In genomic region chr7:129831424-129832058, GRCh38 we compare ENCODE assay signal across 10 cellular contexts.
DNase-seq lines count a peak whose midpoint lies in the region; ATAC-seq and TF ChIP-seq lines count a peak whose summit lies in the region.
"Had no signal": no experiment of that assay in that cellular context is flagged by ENCODE, and none has a peak within 500 bp of the region (broad histone marks: within the 10 kb centered on the region; RNA-seq: fewer than 3 reads in every experiment).

No MANE protein-coding gene starts in this region.

- no peak for TF ChIP-seq CTCF in HEK293 (tag by site-specific recombination; IDR thresholded peaks at IDR 0.05)
- no peak for TF ChIP-seq CTCF in adrenal gland (IDR thresholded peaks at IDR 0.05)
- TF ChIP-seq CTCF in endothelial cell (IDR thresholded peaks at IDR 0.05; ENCODE audit: unreplicated experiment) = no peak

- H3K9me3 ChIP-seq in HEK293 (ENCODE audit: control insufficient read depth, insufficient read depth, low read depth, low read length) = no peaks in the 10 kb centered on the region
- no peaks in the 10 kb centered on the region for H3K9me3 ChIP-seq in adrenal gland (replicated peaks in 1 of 3)
- H3K9me3 ChIP-seq in right cardiac atrium (ENCODE audit: control insufficient read depth, low read length) = no peaks in the 10 kb centered on the region

- DNase-seq in adrenal gland = peak in 6 of 7 donors; percentile 35 to 74 (median 62)
- no peak for DNase-seq in right cardiac atrium
- no peak for DNase-seq in stimulated activated effector memory CD8-positive, alpha-beta T cell treated with anti-CD3 and anti-CD28 coated beads, Interleukin-12 subunit alpha, Interleukin-12 subunit beta, amount 100 ng/mL, for 72 hours (ENCODE audit: low spot score in 2 of 2)
- DNase-seq in endothelial cell (ENCODE audit: low spot score) = no peak
- no peak for DNase-seq in NCI-H510A treated with DMSO at 0.1 percent for 48 hours (lab: John Stamatoyannopoulos, UW)
- DNase-seq in activated CD4-positive, alpha-beta T cell treated with anti-CD3 and anti-CD28 coated beads for 36 hours = no peak
- DNase-seq: stimulated activated CD4-positive, alpha-beta T cell treated with anti-CD3 and anti-CD28 coated beads, Interleukin-4, amount 100 ng/mL, for 24 hours had no signal

- no peak for TF ChIP-seq POLR2A in adrenal gland (IDR thresholded peaks at IDR 0.05)

- H3K4me3 ChIP-seq in HEK293 (ENCODE audit: low read depth, low read length) = no peak overlapping the region
- no peak overlapping the region for H3K4me3 ChIP-seq in adrenal gland
- no peak overlapping the region for H3K4me3 ChIP-seq in right cardiac atrium (ENCODE audit: low read length)

- ATAC-seq in right cardiac atrium = peak; percentile 11 to 13
- no peak for ATAC-seq in stimulated activated effector memory CD8-positive, alpha-beta T cell treated with anti-CD3 and anti-CD28 coated beads, Interleukin-12 subunit alpha, Interleukin-12 subunit beta, amount 100 ng/mL, for 72 hours
- no peak for ATAC-seq in GM18498 (IDR thresholded peaks at IDR 0.05; ENCODE audit: unreplicated experiment)
- ATAC-seq in activated CD4-positive, alpha-beta T cell treated with anti-CD3 and anti-CD28 coated beads for 36 hours = no peak
- ATAC-seq: esophagus mucosa had no signal

- H3K27me3 Mint-ChIP-seq in endothelial cell (ENCODE audit: unreplicated experiment) = peaks cover 9% of the 10 kb centered on the region
- H3K27me3 Mint-ChIP-seq in activated CD4-positive, alpha-beta T cell treated with anti-CD3 and anti-CD28 coated beads for 36 hours = no peaks in the 10 kb centered on the region

- intact Hi-C loops in adrenal gland (cut with DNase I) = loop anchor here (10.0 kb wide), 2 partner anchors 113 to 123 kb away; partner anchors contain the start of gene UBE2H (in 1 of the 2)
- intact Hi-C loops in right cardiac atrium (cut with DNase I) = loop anchor here in 2 of 4 donors (5.0 to 10.0 kb wide), 2 partner anchors 116 to 123 kb away; partner anchors contain the start of gene UBE2H (in 1 of the 2)
- intact Hi-C loops in activated CD4-positive, alpha-beta T cell treated with anti-CD3 and anti-CD28 coated beads for 36 hours (cut with DNase I, micrococcal nuclease) = no loop called here

- 63 to 76% (median 70%) methylated on average over 5 of the region's 5 CpGs for WGBS in adrenal gland, 4 donors
- 51% methylated on average over 5 of the region's 5 CpGs for WGBS in right cardiac atrium

- H3K27ac Mint-ChIP-seq in stimulated activated effector memory CD8-positive, alpha-beta T cell treated with anti-CD3 and anti-CD28 coated beads, Interleukin-12 subunit alpha, Interleukin-12 subunit beta, amount 100 ng/mL, for 72 hours = peak overlapping the region; percentile 4
- no peak overlapping the region for H3K27ac Mint-ChIP-seq in endothelial cell (ENCODE audit: unreplicated experiment)
- no peak overlapping the region for H3K27ac Mint-ChIP-seq in activated CD4-positive, alpha-beta T cell treated with anti-CD3 and anti-CD28 coated beads for 36 hours

- H3K27me3 ChIP-seq in adrenal gland = no peaks in the 10 kb centered on the region
- H3K27me3 ChIP-seq in right cardiac atrium (ENCODE audit: control insufficient read depth, insufficient read depth) = no peaks in the 10 kb centered on the region

- H3K36me3 Mint-ChIP-seq in stimulated activated effector memory CD8-positive, alpha-beta T cell treated with anti-CD3 and anti-CD28 coated beads, Interleukin-12 subunit alpha, Interleukin-12 subunit beta, amount 100 ng/mL, for 72 hours = peaks cover 50% of the 10 kb centered on the region
- peaks cover 39% of the 10 kb centered on the region for H3K36me3 Mint-ChIP-seq in endothelial cell (ENCODE audit: low read depth, unreplicated experiment)
- no peaks in the 10 kb centered on the region for H3K36me3 Mint-ChIP-seq in activated CD4-positive, alpha-beta T cell treated with anti-CD3 and anti-CD28 coated beads for 36 hours (ENCODE audit: low read depth)

- H3K27ac ChIP-seq in HEK293 (ENCODE audit: extremely low read depth, low read depth, low read length) (no peak overlapping the region), adrenal gland (peak overlapping the region in 4 of 5 donors; percentile 63 to 84 (median 80)), right cardiac atrium (ENCODE audit: low read length) (peak overlapping the region; percentile 65)

- H3K4me1 Mint-ChIP-seq in stimulated activated effector memory CD8-positive, alpha-beta T cell treated with anti-CD3 and anti-CD28 coated beads, Interleukin-12 subunit alpha, Interleukin-12 subunit beta, amount 100 ng/mL, for 72 hours = peaks cover 17% of the 10 kb centered on the region
- H3K4me1 Mint-ChIP-seq in endothelial cell (ENCODE audit: unreplicated experiment) = peaks cover 48% of the 10 kb centered on the region
- H3K4me1 Mint-ChIP-seq in activated CD4-positive, alpha-beta T cell treated with anti-CD3 and anti-CD28 coated beads for 36 hours = peaks cover 10% of the 10 kb centered on the region

- H3K9me3 Mint-ChIP-seq in stimulated activated effector memory CD8-positive, alpha-beta T cell treated with anti-CD3 and anti-CD28 coated beads, Interleukin-12 subunit alpha, Interleukin-12 subunit beta, amount 100 ng/mL, for 72 hours = no peaks in the 10 kb centered on the region
- H3K9me3 Mint-ChIP-seq in endothelial cell (ENCODE audit: unreplicated experiment) = no peaks in the 10 kb centered on the region
- H3K9me3 Mint-ChIP-seq in activated CD4-positive, alpha-beta T cell treated with anti-CD3 and anti-CD28 coated beads for 36 hours (ENCODE audit: low read depth) = no peaks in the 10 kb centered on the region

- CTCF ChIA-PET in HEK293 (lab: Yijun Ruan, JAX) = interaction anchor here (3.4 to 4.6 kb wide), 2 partner anchors 119 to 181 kb away, joined by 27 to 51 read pairs; no protein-coding TSS in a partner anchor
- CTCF ChIA-PET in activated CD4-positive, alpha-beta T cell treated with anti-CD3 and anti-CD28 coated beads for 36 hours (lab: Charles Lee) = interaction anchor here (0.6 to 4.2 kb wide), 6 partner anchors 9 to 182 kb away, joined by 3 to 42 read pairs (median 4); no protein-coding TSS in a partner anchor

- H3K4me1 ChIP-seq in HEK293 (ENCODE audit: control insufficient read depth, insufficient read depth, low read length) (no peaks in the 10 kb centered on the region), adrenal gland (replicated peaks in 1 of 2) (peaks cover 19 to 47% of the 10 kb centered on the region in 2 donors), right cardiac atrium (ENCODE audit: control insufficient read depth, insufficient read depth, low read length) (peaks cover 16% of the 10 kb centered on the region)

- H3K4me3 Mint-ChIP-seq in stimulated activated effector memory CD8-positive, alpha-beta T cell treated with anti-CD3 and anti-CD28 coated beads, Interleukin-12 subunit alpha, Interleukin-12 subunit beta, amount 100 ng/mL, for 72 hours = no peak overlapping the region
- H3K4me3 Mint-ChIP-seq in endothelial cell (ENCODE audit: unreplicated experiment) = no peak overlapping the region
- H3K4me3 Mint-ChIP-seq in activated CD4-positive, alpha-beta T cell treated with anti-CD3 and anti-CD28 coated beads for 36 hours = no peak overlapping the region

- H3K36me3 ChIP-seq in HEK293 (ENCODE audit: control insufficient read depth in 2 of 2, insufficient read depth in 1 of 2, low read length in 2 of 2) (peaks cover 0 to 2% of the 10 kb centered on the region in 2 experiments; a peak in 1 of 3 replicates), adrenal gland (replicated peaks in 1 of 2) (peaks cover 0 to 33% of the 10 kb centered on the region in 2 donors)

- POLR2A ChIA-PET in HEK293 (lab: Yijun Ruan, JAX) = interaction anchor here (0.6 to 1.3 kb wide), 3 partner anchors 90 to 127 kb away, joined by 3 read pairs; no protein-coding TSS in a partner anchor
- POLR2A ChIA-PET in activated CD4-positive, alpha-beta T cell treated with anti-CD3 and anti-CD28 coated beads for 36 hours (lab: Charles Lee) = no interaction called here

TF ChIP-seq in HEK293, 187 proteins besides CTCF, POLR2A, EP300 and RAD21 (continues in another document):
- TF ChIP-seq ZNF354C (tag by site-specific recombination; IDR thresholded peaks at IDR 0.05; ENCODE audit: borderline replicate concordance, low read depth) = no peak
- peak; percentile 78 for TF ChIP-seq ZNF366 (tag by site-specific recombination; conservative IDR thresholded peaks at IDR 0.05)
- peak; percentile 74 for TF ChIP-seq ZNF558 (tag by site-specific recombination; IDR thresholded peaks at IDR 0.05)
- no peak for TF ChIP-seq ZNF426 (tag by site-specific recombination; IDR thresholded peaks at IDR 0.05)
- TF ChIP-seq ZNF843 (tag by site-specific recombination; IDR thresholded peaks at IDR 0.05) = no peak
- TF ChIP-seq OSR2 (tag by site-specific recombination; IDR thresholded peaks at IDR 0.05) = no peak
- TF ChIP-seq SETDB1 (IDR thresholded peaks at IDR 0.05; ENCODE audit: insufficient read length, low read length) = no peak
- no peak for TF ChIP-seq ZNF114 (tag by site-specific recombination; IDR thresholded peaks at IDR 0.05)
- TF ChIP-seq ZNF18 (tag by site-specific recombination; IDR thresholded peaks at IDR 0.05) = no peak
- TF ChIP-seq ZNF707 (tag by site-specific recombination; IDR thresholded peaks at IDR 0.05) = no peak
- no peak for TF ChIP-seq ZNF837 (tag by site-specific recombination; IDR thresholded peaks at IDR 0.05)

Comparison
In these comparisons a context has a peak if more than half of its experiments do, and no peak if none do; other contexts are left out.
1. DNase-seq: peak in adrenal gland (6 of 7); none in right cardiac atrium (0 of 3), stimulated activated effector memory CD8-positive, alpha-beta T cell treated with anti-CD3 and anti-CD28 coated beads, Interleukin-12 subunit alpha, Interleukin-12 subunit beta, amount 100 ng/mL, for 72 hours (0 of 2), endothelial cell (single experiment), NCI-H510A treated with DMSO at 0.1 percent for 48 hours (single experiment) and activated CD4-positive, alpha-beta T cell treated with anti-CD3 and anti-CD28 coated beads for 36 hours (single experiment).
2. ATAC-seq: peak in right cardiac atrium (2 of 2); none in stimulated activated effector memory CD8-positive, alpha-beta T cell treated with anti-CD3 and anti-CD28 coated beads, Interleukin-12 subunit alpha, Interleukin-12 subunit beta, amount 100 ng/mL, for 72 hours (single experiment), GM18498 (single experiment) and activated CD4-positive, alpha-beta T cell treated with anti-CD3 and anti-CD28 coated beads for 36 hours (single experiment).
3. intact Hi-C loops: an anchor here in adrenal gland (10.0 kb wide); none called in activated CD4-positive, alpha-beta T cell treated with anti-CD3 and anti-CD28 coated beads for 36 hours.